ENCODE assay signal across 20 cellular contexts in genomic region chr9:111720170-111720569, GRCh38. TPM values are rescaled to one million over a fixed set of nuclear protein-coding genes. Genes with fewer than 3 reads are reported as not detected.
DNase-seq lines count a peak whose midpoint lies in the region; ATAC-seq, FAIRE-seq and TF ChIP-seq lines count a peak whose summit lies in the region.
"Had no signal": no experiment of that assay in that cellular context is flagged by ENCODE, and none has a peak within 500 bp of the region (broad histone marks: within the 10 kb centered on the region; RNA-seq: fewer than 3 reads in every experiment).

No MANE protein-coding gene starts in this region.

- no peak overlapping the region for H3K27ac ChIP-seq in PC-9
- H3K27ac ChIP-seq: heart left ventricle, pancreas, skin epidermis, testis had no signal

- FAIRE-seq in GM18507 (lab: Jason Lieb, UNC), result peak; percentile 9
- FAIRE-seq: D721Med, pancreas had no signal

- H3F3A ChIP-seq in PC-9 (ENCODE audit: insufficient read depth, low read depth), result no peaks in the 10 kb centered on the region

- ATAC-seq in activated CD4-positive, CD25-positive, alpha-beta regulatory T cell treated with anti-CD3 and anti-CD28 coated beads, Interleukin-2, amount 50 U/mL, for 24 hours, result no peak
- ATAC-seq in HG02623 (IDR thresholded peaks at IDR 0.05; ENCODE audit: unreplicated experiment) (no peak), HG03565 (IDR thresholded peaks at IDR 0.05; ENCODE audit: unreplicated experiment) (no peak)
- ATAC-seq: heart left ventricle; naive thymus-derived CD4-positive, alpha-beta T cell; pancreas had no signal

- H4K20me1 ChIP-seq in PC-9 (ENCODE audit: insufficient read depth), result no peaks in the 10 kb centered on the region

- H3K4me3 ChIP-seq in AG09309 (ENCODE audit: control insufficient read depth, low read depth, low read length) (no peak overlapping the region), PC-9 (no peak overlapping the region), fibroblast of mammary gland (ENCODE audit: control insufficient read depth, low read depth, low read length) (no peak overlapping the region)
- H3K4me3 ChIP-seq: heart left ventricle, pancreas, skin epidermis, testis had no signal

- DNase-seq in AG09309 (ENCODE audit: low read depth) (no peak), GM18507 (ENCODE audit: extremely low spot score, insufficient read length, low read depth) (no peak), PC-9 (no peak), fibroblast of mammary gland (ENCODE audit: low read depth) (peak; percentile 3), NCI-H128 (lab: John Stamatoyannopoulos, UW; ENCODE audit: unreplicated experiment) (no peak)
- DNase-seq: amygdala; heart left ventricle; mammary epithelial cell; naive thymus-derived CD4-positive, alpha-beta T cell; NCI-H1417 treated with DMSO at 0.1 percent for 48 hours; NCI-H2171; NCI-H774; pancreas; Right ventricle myocardium superior; testis had no signal

- no peaks in the 10 kb centered on the region for H3K9me2 ChIP-seq in PC-9 (ENCODE audit: insufficient read depth)

- intact Hi-C loops in PC-9 (cut with micrococcal nuclease; ENCODE audit: unreplicated experiment), result no loop called here

- H2AFZ ChIP-seq in PC-9, result no peak overlapping the region

- no peaks in the 10 kb centered on the region for H3K27me3 ChIP-seq in PC-9 (ENCODE audit: insufficient read depth, low read depth)
- H3K27me3 ChIP-seq: heart left ventricle, pancreas, testis had no signal

- TF ChIP-seq CTCF in AG09309 (IDR thresholded peaks at IDR 0.05; ENCODE audit: control insufficient read depth, insufficient read depth, low read depth, low read length, missing control alignments) (peak; percentile 4), PC-9 (conservative IDR thresholded peaks at IDR 0.05) (0 out of 2 replicates have a peak, but pooled peaks have one; percentile 22), fibroblast of mammary gland (conservative IDR thresholded peaks at IDR 0.05; ENCODE audit: control insufficient read depth, insufficient read depth, low read depth, low read length) (peak; percentile 9)

- H3K79me2 ChIP-seq in PC-9 (ENCODE audit: low read depth), result no peaks in the 10 kb centered on the region

- no peak overlapping the region for H3K4me2 ChIP-seq in PC-9

- no TSS peak for BruUV-seq in PC-9 (replicated peaks; lab: Mats Ljungman, UMichigan)

- H3K9me3 ChIP-seq in PC-9 (ENCODE audit: insufficient read depth, low read depth), result no peaks in the 10 kb centered on the region; the same call in 1 of the 2 replicates
- H3K9me3 ChIP-seq: heart left ventricle, pancreas, testis had no signal

- CTCF ChIA-PET in PC-9 (lab: Charles Lee), result no interaction called here

- POLR2A ChIA-PET in PC-9 (lab: Charles Lee; ENCODE audit: unreplicated experiment), result no interaction called here

- no peaks in the 10 kb centered on the region for H3K4me1 ChIP-seq in PC-9 (replicated peaks; ENCODE audit: insufficient read depth)
- H3K4me1 ChIP-seq: heart left ventricle, testis had no signal

- H3K36me3 ChIP-seq in PC-9 (ENCODE audit: low read depth), result no peaks in the 10 kb centered on the region
- H3K36me3 ChIP-seq: heart left ventricle, pancreas had no signal

RNA-seq across cellular contexts. Expression of gene GNG10, which starts 58.8 kb away (rescaled TPM):
- total RNA-seq in PC-9 (2021), result 70.8 and 76.9 TPM in 2 replicates
